20 cellular contexts compared by ENCODE assay signal in the genomic region with DNA sequence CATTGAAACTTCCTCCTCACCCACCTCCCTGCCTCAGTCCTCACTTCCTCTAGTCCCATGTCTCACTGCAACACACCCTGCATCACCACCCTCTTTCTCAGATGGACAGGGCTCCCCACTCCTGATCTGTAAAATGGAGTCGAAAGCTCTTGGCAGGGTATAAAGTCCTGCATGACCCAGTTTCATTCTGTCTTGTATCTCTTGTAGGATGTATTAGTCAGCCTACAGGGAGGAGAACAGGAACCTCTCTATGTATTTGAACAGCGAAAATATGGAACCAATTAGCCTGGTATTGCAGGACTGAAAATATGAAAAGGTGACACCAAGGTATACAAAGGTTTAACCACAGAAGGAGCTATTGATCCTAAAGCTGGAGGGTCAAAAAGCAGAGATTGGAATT.
A peak's percentile ranks its signal among the peaks of the same experiment; 100 is the strongest.
DNase-seq lines count a peak whose midpoint lies in the region; ATAC-seq, FAIRE-seq and TF ChIP-seq lines count a peak whose summit lies in the region.
"Had no signal": no experiment of that assay in that cellular context is flagged by ENCODE, and none has a peak within 500 bp of the region (broad histone marks: within the 10 kb centered on the region; RNA-seq: fewer than 3 reads in every experiment).

No MANE protein-coding gene starts in this region.

- H3K18ac ChIP-seq in mesenchymal stem cell (ENCODE audit: low read depth in 1 of 2, low read length in 2 of 2) = no peak overlapping the region

- H3K9ac ChIP-seq in mesenchymal stem cell (ENCODE audit: low read length) = no peak overlapping the region

- H2AK5ac ChIP-seq in mesenchymal stem cell (ENCODE audit: low read length, severe bottlenecking) = no peak overlapping the region

- no peaks in the 10 kb centered on the region for H3K9me3 ChIP-seq in mesenchymal stem cell (ENCODE audit: control insufficient read depth, low read length)

- H3K36me3 Mint-ChIP-seq in effector memory CD8-positive, alpha-beta T cell (ENCODE audit: insufficient read depth) = peaks cover 2% of the 10 kb centered on the region
- H3K36me3 Mint-ChIP-seq: CD14-positive monocyte; CD8-positive, alpha-beta T cell had no signal

- H3K23ac ChIP-seq in mesenchymal stem cell (ENCODE audit: low read length in 2 of 2) = no peak overlapping the region

- H2BK15ac ChIP-seq in mesenchymal stem cell (ENCODE audit: low read depth, poor library complexity, severe bottlenecking) = no peak overlapping the region

- H2BK120ac ChIP-seq in mesenchymal stem cell (ENCODE audit: low read depth, low read length) = no peak overlapping the region

- no peak overlapping the region for H2BK5ac ChIP-seq in mesenchymal stem cell (ENCODE audit: low read depth, low read length, poor library complexity, severe bottlenecking)

- H3K4me3 Mint-ChIP-seq in effector memory CD8-positive, alpha-beta T cell = no peak overlapping the region
- H3K4me3 Mint-ChIP-seq: CD14-positive monocyte; CD8-positive, alpha-beta T cell had no signal

- H3K27me3 ChIP-seq in bronchial epithelial cell (ENCODE audit: control insufficient read depth, insufficient read depth, low read length) (no peaks in the 10 kb centered on the region), mesenchymal stem cell (ENCODE audit: control insufficient read depth in 1 of 2, insufficient read depth in 1 of 2, low read length in 2 of 2) (peaks cover 0 to 6% of the 10 kb centered on the region in 2 experiments)

- no peak overlapping the region for H2AFZ ChIP-seq in mesenchymal stem cell (ENCODE audit: low read depth, low read length)

- no peak for FAIRE-seq in bronchial epithelial cell (lab: Jason Lieb, UNC)
- FAIRE-seq: D721Med, G401.6, GM19239, K562 had no signal

- no peaks in the 10 kb centered on the region for H3K4me1 ChIP-seq in mesenchymal stem cell (ENCODE audit: control insufficient read depth, insufficient read depth, low read depth, low read length)

- H3K4me3 ChIP-seq in bronchial epithelial cell (ENCODE audit: low read depth, low read length) = no peak overlapping the region
- no peak overlapping the region for H3K4me3 ChIP-seq in fibroblast of the aortic adventitia (ENCODE audit: low read depth, low read length)
- no peak overlapping the region for H3K4me3 ChIP-seq in mesenchymal stem cell (ENCODE audit: insufficient read depth in 1 of 2, low read depth in 1 of 2, low read length in 2 of 2)
- H3K4me3 ChIP-seq: K562 had no signal

- H3K4ac ChIP-seq in mesenchymal stem cell (ENCODE audit: low read depth in 1 of 2, low read length in 2 of 2) = no peak overlapping the region

- no peak overlapping the region for H2BK12ac ChIP-seq in mesenchymal stem cell (ENCODE audit: low read length in 2 of 2)

- no peaks in the 10 kb centered on the region for H3K4me1 Mint-ChIP-seq in effector memory CD8-positive, alpha-beta T cell (ENCODE audit: low read depth in 2 of 2)
- H3K4me1 Mint-ChIP-seq: CD14-positive monocyte had no signal

- no peak overlapping the region for H4K91ac ChIP-seq in mesenchymal stem cell (ENCODE audit: low read length)

- no peak overlapping the region for H4K8ac ChIP-seq in mesenchymal stem cell (ENCODE audit: low read length)

- 80% methylated on average over 2 of the region's 2 CpGs for WGBS in mesenchymal stem cell

- no peaks in the 10 kb centered on the region for H3K79me1 ChIP-seq in mesenchymal stem cell (replicated peaks; ENCODE audit: low read length, poor library complexity, severe bottlenecking)

- no peak for ATAC-seq in effector memory CD8-positive, alpha-beta T cell (replicated peaks)
- ATAC-seq: CD8-positive, alpha-beta T cell; HCT116; K562 had no signal

- H3K36me3 ChIP-seq in bronchial epithelial cell (ENCODE audit: control insufficient read depth, insufficient read depth, low read length) (no peaks in the 10 kb centered on the region), mesenchymal stem cell (ENCODE audit: control insufficient read depth in 1 of 2, insufficient read depth in 2 of 2, low read depth in 1 of 2, low read length in 2 of 2) (no peaks in the 10 kb centered on the region)

- H3K4me2 ChIP-seq in mesenchymal stem cell (ENCODE audit: low read length, poor library complexity, severe bottlenecking) = no peak overlapping the region

- no peak overlapping the region for H3K27ac Mint-ChIP-seq in effector memory CD8-positive, alpha-beta T cell
- H3K27ac Mint-ChIP-seq: CD14-positive monocyte; CD8-positive, alpha-beta T cell had no signal

- no peaks in the 10 kb centered on the region for H3K9me3 Mint-ChIP-seq in effector memory CD8-positive, alpha-beta T cell
- H3K9me3 Mint-ChIP-seq: CD8-positive, alpha-beta T cell had no signal

- no peak for TF ChIP-seq CTCF in AG09319 (IDR thresholded peaks at IDR 0.05; ENCODE audit: low read depth, low read length)
- no peak for TF ChIP-seq CTCF in bronchial epithelial cell (IDR thresholded peaks at IDR 0.05; ENCODE audit: insufficient read depth, low read length, severe bottlenecking)
- TF ChIP-seq CTCF in fibroblast of the aortic adventitia (IDR thresholded peaks at IDR 0.05; ENCODE audit: insufficient read depth, low read length) = no peak
- no peak for TF ChIP-seq CTCF in GM10266 (IDR thresholded peaks at IDR 0.05; ENCODE audit: control insufficient read depth, insufficient read depth, low read depth, missing control alignments)

- no peak overlapping the region for H3K14ac ChIP-seq in mesenchymal stem cell (ENCODE audit: low read length in 2 of 2)

- H3K27me3 Mint-ChIP-seq in effector memory CD8-positive, alpha-beta T cell = no peaks in the 10 kb centered on the region

- DNase-seq in AG09319 (ENCODE audit: extremely low read depth, low read depth) = peak; percentile 8
- peak; percentile 46 for DNase-seq in HCEC 1CT
- DNase-seq in bronchial epithelial cell (ENCODE audit: low read depth) = peak; percentile 2
- DNase-seq in fibroblast of the aortic adventitia (ENCODE audit: low read depth) = peak; percentile 33
- no peak for DNase-seq in GM10266 (ENCODE audit: extremely low spot score)
- DNase-seq in mesenchymal stem cell = no peak
- no peak for DNase-seq in effector memory CD8-positive, alpha-beta T cell
- DNase-seq: ACHN; CD8-positive, alpha-beta T cell; COR-L47; DMS153; DMS79 treated with DMSO at 0.1 percent for 48 hours; EL had no signal

- H3K27ac ChIP-seq in mesenchymal stem cell (ENCODE audit: low read length, poor library complexity, severe bottlenecking) = no peak overlapping the region
- H3K27ac ChIP-seq: HL-60 had no signal

Comparison
In these comparisons a context has a peak if more than half of its experiments do, and no peak if none do; other contexts are left out.
1. DNase-seq: peak in AG09319 (single experiment), HCEC 1CT (single experiment), bronchial epithelial cell (single experiment) and fibroblast of the aortic adventitia (single experiment); none in GM10266 (single experiment), mesenchymal stem cell (single experiment) and effector memory CD8-positive, alpha-beta T cell (0 of 3).